In the genomic region with DNA sequence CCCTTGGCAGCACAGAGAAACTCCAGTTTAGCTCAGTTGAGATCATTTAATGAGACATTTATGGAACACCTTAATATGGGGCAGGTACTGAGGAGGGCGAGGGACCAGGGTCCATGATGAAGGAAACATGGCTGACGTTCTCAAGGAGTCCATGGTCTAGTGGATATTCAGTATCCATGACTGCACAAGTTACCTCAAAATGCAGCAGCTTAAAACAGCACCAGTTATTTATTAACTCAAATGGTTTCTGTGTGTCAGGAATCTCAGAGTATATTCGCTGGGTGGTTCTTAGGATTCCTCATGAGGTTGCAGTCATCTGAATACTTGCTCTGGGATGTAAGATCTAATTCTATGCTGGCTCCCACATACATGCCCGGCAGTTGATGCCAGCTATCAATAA, we compare ENCODE assay signal across 18 cellular contexts.
DNase-seq lines count a peak whose midpoint lies in the region; ATAC-seq, FAIRE-seq and TF ChIP-seq lines count a peak whose summit lies in the region.
"Had no signal": no experiment of that assay in that cellular context is flagged by ENCODE, and none has a peak within 500 bp of the region (broad histone marks: within the 10 kb centered on the region; RNA-seq: fewer than 3 reads in every experiment).

No MANE protein-coding gene starts in this region.

- H3K9me2 ChIP-seq in hepatocyte (replicated peaks; ENCODE audit: insufficient read depth), result no peaks in the 10 kb centered on the region

- TF ChIP-seq RAD21 in HepG2 (CRISPR knock-in tag; IDR thresholded peaks at IDR 0.05), result no peak

- H3K4me1 Mint-ChIP-seq in IgD-negative memory B cell, result peaks cover 57 to 73% (median 67%) of the 10 kb centered on the region in 3 donors
- peaks cover 67 to 97% of the 10 kb centered on the region in 2 donors for H3K4me1 Mint-ChIP-seq in stimulated activated naive B cell treated with anti-CD40 and anti-IgM and Interleukin-4, amounts not matched to agents 10 μg/mL and 1 μg/mL and 100 μg/mL, for 72 hours
- H3K4me1 Mint-ChIP-seq in activated T-helper 1 cell treated with anti-CD3 and anti-CD28 coated beads, Interleukin-12 subunit alpha, Interleukin-12 subunit beta, Interleukin-2, Interleukin-4 antibody, amounts not matched to agents 30 ng/mL and 10 ng/mL and 1 ng/mL, durations not matched to agents 14 hours and 24 hours and 36 hours (ENCODE audit: low read depth), result peaks cover 5% of the 10 kb centered on the region

- TF ChIP-seq CTCF in hepatocyte (IDR thresholded peaks at IDR 0.05; ENCODE audit: poor library complexity), result no peak
- TF ChIP-seq CTCF in HepG2 (CRISPR knock-in tag; IDR thresholded peaks at IDR 0.05), result no peak

- intact Hi-C loops in HepG2 (cut with micrococcal nuclease; ENCODE audit: unreplicated experiment), result loop anchor here (10.0 kb wide), 1 partner anchor 239 kb away; no protein-coding TSS in a partner anchor
- intact Hi-C loops in activated T-helper 1 cell treated with anti-CD3 and anti-CD28 coated beads, Interleukin-12 subunit alpha, Interleukin-12 subunit beta, Interleukin-2, Interleukin-4 antibody, amounts not matched to agents 30 ng/mL and 10 ng/mL and 1 ng/mL, durations not matched to agents 14 hours and 24 hours and 36 hours (cut with micrococcal nuclease), result no loop called here

- H4K20me1 ChIP-seq in hepatocyte (ENCODE audit: insufficient read depth, poor library complexity, severe bottlenecking) (no peaks in the 10 kb centered on the region), HepG2 (ENCODE audit: insufficient read depth, low read length) (no peaks in the 10 kb centered on the region)
- H4K20me1 ChIP-seq: BLaER1 treated with 17β-estradiol and CSF1 and Interleukin-3, amounts not matched to agents 10 nM and 100 nM had no signal

- H3K4me3 Mint-ChIP-seq in IgD-negative memory B cell, result peak overlapping the region in 2 of 4 donors; percentile 34 to 83
- no peak overlapping the region for H3K4me3 Mint-ChIP-seq in stimulated activated naive B cell treated with anti-CD40 and anti-IgM and Interleukin-4, amounts not matched to agents 10 μg/mL and 1 μg/mL and 100 μg/mL, for 72 hours
- H3K4me3 Mint-ChIP-seq in activated T-helper 1 cell treated with anti-CD3 and anti-CD28 coated beads, Interleukin-12 subunit alpha, Interleukin-12 subunit beta, Interleukin-2, Interleukin-4 antibody, amounts not matched to agents 30 ng/mL and 10 ng/mL and 1 ng/mL, durations not matched to agents 14 hours and 24 hours and 36 hours, result no peak overlapping the region

- DNase-seq in hepatocyte (ENCODE audit: low spot score) (peak; percentile 29), HepG2 (ENCODE audit: low spot score) (peak; percentile 57), NCI-H2029 (lab: John Stamatoyannopoulos, UW) (no peak), H54 (ENCODE audit: insufficient read length, low spot score) (no peak)
- no peak for DNase-seq in stimulated activated naive B cell treated with anti-CD40 and anti-IgM and Interleukin-4, amounts not matched to agents 10 μg/mL and 1 μg/mL and 100 μg/mL, for 72 hours
- DNase-seq in stimulated activated CD4-positive, alpha-beta T cell treated with anti-CD3 and anti-CD28 coated beads, Interleukin-4, amount 100 ng/mL, for 4 hours, result no peak
- DNase-seq in activated T-helper 1 cell treated with anti-CD3 and anti-CD28 coated beads, Interleukin-12 subunit alpha, Interleukin-12 subunit beta, Interleukin-2, Interleukin-4 antibody, amounts not matched to agents 30 ng/mL and 10 ng/mL and 1 ng/mL, durations not matched to agents 14 hours and 24 hours and 36 hours (ENCODE audit: low spot score), result no peak
- DNase-seq: DMS153; HCEC 1CT; KBM-7; NCI-H1092 treated with DMSO at 0.1 percent for 48 hours; NCI-H1694 treated with DMSO at 0.1 percent for 48 hours; NCI-H69; NK-92 treated with Interleukin-12 subunit alpha and Interleukin-12 subunit beta, amount 100 ng/mL, for 24 hours; PC-3 had no signal

- H3K27me3 ChIP-seq in hepatocyte (no peaks in the 10 kb centered on the region), HepG2 (ENCODE audit: control insufficient read depth in 1 of 2, insufficient read depth in 2 of 2, low read length in 2 of 2) (no peaks in the 10 kb centered on the region)
- H3K27me3 ChIP-seq: BLaER1 treated with 17β-estradiol and CSF1 and Interleukin-3, amounts not matched to agents 10 nM and 100 nM had no signal

- H3K9me3 Mint-ChIP-seq in IgD-negative memory B cell, result no peaks in the 10 kb centered on the region
- H3K9me3 Mint-ChIP-seq in stimulated activated naive B cell treated with anti-CD40 and anti-IgM and Interleukin-4, amounts not matched to agents 10 μg/mL and 1 μg/mL and 100 μg/mL, for 72 hours, result no peaks in the 10 kb centered on the region
- no peaks in the 10 kb centered on the region for H3K9me3 Mint-ChIP-seq in activated T-helper 1 cell treated with anti-CD3 and anti-CD28 coated beads, Interleukin-12 subunit alpha, Interleukin-12 subunit beta, Interleukin-2, Interleukin-4 antibody, amounts not matched to agents 30 ng/mL and 10 ng/mL and 1 ng/mL, durations not matched to agents 14 hours and 24 hours and 36 hours

- FAIRE-seq in HepG2 (lab: Jason Lieb, UNC), result peak; percentile 21
- FAIRE-seq in H54 (lab: Jason Lieb, UNC), result no peak
- FAIRE-seq: HTR-8/SVneo had no signal

- peaks cover 3% of the 10 kb centered on the region for H3K27me3 Mint-ChIP-seq in IgD-negative memory B cell
- no peaks in the 10 kb centered on the region for H3K27me3 Mint-ChIP-seq in stimulated activated naive B cell treated with anti-CD40 and anti-IgM and Interleukin-4, amounts not matched to agents 10 μg/mL and 1 μg/mL and 100 μg/mL, for 72 hours
- no peaks in the 10 kb centered on the region for H3K27me3 Mint-ChIP-seq in activated T-helper 1 cell treated with anti-CD3 and anti-CD28 coated beads, Interleukin-12 subunit alpha, Interleukin-12 subunit beta, Interleukin-2, Interleukin-4 antibody, amounts not matched to agents 30 ng/mL and 10 ng/mL and 1 ng/mL, durations not matched to agents 14 hours and 24 hours and 36 hours (ENCODE audit: insufficient read depth)

- TF ChIP-seq POLR2A in HepG2 (IDR thresholded peaks at IDR 0.05; ENCODE audit: insufficient read depth in 1 of 2, low read depth in 2 of 2, low read length in 2 of 2) (no peak), H54 (IDR thresholded peaks at IDR 0.05; ENCODE audit: low read depth, low read length) (no peak)

- H3K9me3 ChIP-seq in hepatocyte (ENCODE audit: low read depth) (no peaks in the 10 kb centered on the region), HepG2 (ENCODE audit: low read length) (no peaks in the 10 kb centered on the region)

- H3K36me3 Mint-ChIP-seq in IgD-negative memory B cell, result peaks cover 7% of the 10 kb centered on the region
- peaks cover 2 to 7% of the 10 kb centered on the region in 2 donors for H3K36me3 Mint-ChIP-seq in stimulated activated naive B cell treated with anti-CD40 and anti-IgM and Interleukin-4, amounts not matched to agents 10 μg/mL and 1 μg/mL and 100 μg/mL, for 72 hours
- H3K36me3 Mint-ChIP-seq in activated T-helper 1 cell treated with anti-CD3 and anti-CD28 coated beads, Interleukin-12 subunit alpha, Interleukin-12 subunit beta, Interleukin-2, Interleukin-4 antibody, amounts not matched to agents 30 ng/mL and 10 ng/mL and 1 ng/mL, durations not matched to agents 14 hours and 24 hours and 36 hours (ENCODE audit: low read depth), result no peaks in the 10 kb centered on the region

- H3K79me2 ChIP-seq in hepatocyte, result peaks cover 15% of the 10 kb centered on the region
- peaks cover 5% of the 10 kb centered on the region for H3K79me2 ChIP-seq in HepG2 (ENCODE audit: insufficient read depth, low read length)

- H3K27ac ChIP-seq in hepatocyte (peak overlapping the region; percentile 51), HepG2 (ENCODE audit: extremely low read length, insufficient read depth, low read length) (peak overlapping the region; percentile 58)

- H3K36me3 ChIP-seq in hepatocyte (replicated peaks; ENCODE audit: insufficient read depth, low read depth), result no peaks in the 10 kb centered on the region
- no peaks in the 10 kb centered on the region for H3K36me3 ChIP-seq in HepG2 (replicated peaks in 1 of 2; ENCODE audit: control insufficient read depth in 1 of 2, insufficient read depth in 2 of 2, low read length in 2 of 2)

- in situ Hi-C loops in HepG2 (cut with HindIII; ENCODE audit: extremely low pct_ligation_motif_present, low pct_unique_long_range_greater_than_20kb), result loop anchor here (10.0 kb wide), 1 partner anchor 269 kb away; no protein-coding TSS in a partner anchor

- CTCF ChIA-PET in HepG2 (lab: Yijun Ruan, JAX; ENCODE audit: low intra/inter-chr PET ratio, low total read pairs), result no interaction called here

- no peak for TF ChIP-seq EP300 in HepG2 (IDR thresholded peaks at IDR 0.05; ENCODE audit: low read depth in 2 of 2, low read length in 2 of 2)
- TF ChIP-seq EP300 in HepG2 (CRISPR knock-in tag; IDR thresholded peaks at IDR 0.05; ENCODE audit: borderline replicate concordance), result no peak

- peak overlapping the region; percentile 66 for H3K4me2 ChIP-seq in hepatocyte
- peak overlapping the region; percentile 74 for H3K4me2 ChIP-seq in HepG2 (ENCODE audit: low read depth, low read length)

- 76% methylated on average over 4 of the region's 4 CpGs for WGBS in hepatocyte (ENCODE audit: low lambda C conversion rate, missing lambda C conversion rate)
- 66% methylated on average over 4 of the region's 4 CpGs for WGBS in HepG2 (ENCODE audit: low lambda C conversion rate)

- POLR2A ChIA-PET in HepG2 (lab: Yijun Ruan, JAX), result interaction anchor here (0.8 to 4.8 kb wide), 5 partner anchors 12 to 54 kb away, joined by 3 to 52 read pairs (median 5); no protein-coding TSS in a partner anchor

- H3K4me3 ChIP-seq in hepatocyte (no peak overlapping the region), HepG2 (replicated peaks in 1 of 3; ENCODE audit: insufficient read depth in 1 of 3, low read depth in 2 of 3, low read length in 3 of 3) (peak overlapping the region; percentile 24 to 31 (median 31); a peak in 3 of 6 replicates)
- H3K4me3 ChIP-seq: BLaER1 treated with 17β-estradiol and CSF1 and Interleukin-3, amounts not matched to agents 10 nM and 100 nM had no signal

- H2AFZ ChIP-seq in hepatocyte (no peak overlapping the region), HepG2 (ENCODE audit: low read length) (no peak overlapping the region)

- H3K9ac ChIP-seq in HepG2 (ENCODE audit: insufficient read depth, low read depth, low read length), result peak overlapping the region; percentile 26
- H3K9ac ChIP-seq: BLaER1 treated with 17β-estradiol and CSF1 and Interleukin-3, amounts not matched to agents 10 nM and 100 nM had no signal

- no TSS peak for BruUV-seq in HepG2 (replicated peaks; lab: Mats Ljungman, UMichigan)

- peak overlapping the region in 2 of 3 donors; percentile 35 to 46 for H3K27ac Mint-ChIP-seq in IgD-negative memory B cell
- peak overlapping the region; percentile 47 for H3K27ac Mint-ChIP-seq in stimulated activated naive B cell treated with anti-CD40 and anti-IgM and Interleukin-4, amounts not matched to agents 10 μg/mL and 1 μg/mL and 100 μg/mL, for 72 hours
- H3K27ac Mint-ChIP-seq in activated T-helper 1 cell treated with anti-CD3 and anti-CD28 coated beads, Interleukin-12 subunit alpha, Interleukin-12 subunit beta, Interleukin-2, Interleukin-4 antibody, amounts not matched to agents 30 ng/mL and 10 ng/mL and 1 ng/mL, durations not matched to agents 14 hours and 24 hours and 36 hours, result no peak overlapping the region

- ATAC-seq in HepG2, result peak; percentile 52
- peak in 1 of 2 donors; percentile 3 for ATAC-seq in stimulated activated naive B cell treated with anti-CD40 and anti-IgM and Interleukin-4, amounts not matched to agents 10 μg/mL and 1 μg/mL and 100 μg/mL, for 72 hours (replicated peaks)
- ATAC-seq: PC-3 had no signal

- H3K4me1 ChIP-seq in hepatocyte (ENCODE audit: insufficient read depth) (peaks cover 20% of the 10 kb centered on the region), HepG2 (ENCODE audit: insufficient read depth, low read length) (peaks cover 98% of the 10 kb centered on the region)

Comparison
In these comparisons a context has a peak if more than half of its experiments do, and no peak if none do; other contexts are left out.
1. DNase-seq: peak in hepatocyte (single experiment) and HepG2 (single experiment); none in stimulated activated naive B cell treated with anti-CD40 and anti-IgM and Interleukin-4, amounts not matched to agents 10 μg/mL and 1 μg/mL and 100 μg/mL, for 72 hours (single experiment), stimulated activated CD4-positive, alpha-beta T cell treated with anti-CD3 and anti-CD28 coated beads, Interleukin-4, amount 100 ng/mL, for 4 hours (0 of 2), NCI-H2029 (single experiment), H54 (single experiment) and activated T-helper 1 cell treated with anti-CD3 and anti-CD28 coated beads, Interleukin-12 subunit alpha, Interleukin-12 subunit beta, Interleukin-2, Interleukin-4 antibody, amounts not matched to agents 30 ng/mL and 10 ng/mL and 1 ng/mL, durations not matched to agents 14 hours and 24 hours and 36 hours (single experiment).